Comparison of ENCODE assay signal across 5 cellular contexts in the genomic region with DNA sequence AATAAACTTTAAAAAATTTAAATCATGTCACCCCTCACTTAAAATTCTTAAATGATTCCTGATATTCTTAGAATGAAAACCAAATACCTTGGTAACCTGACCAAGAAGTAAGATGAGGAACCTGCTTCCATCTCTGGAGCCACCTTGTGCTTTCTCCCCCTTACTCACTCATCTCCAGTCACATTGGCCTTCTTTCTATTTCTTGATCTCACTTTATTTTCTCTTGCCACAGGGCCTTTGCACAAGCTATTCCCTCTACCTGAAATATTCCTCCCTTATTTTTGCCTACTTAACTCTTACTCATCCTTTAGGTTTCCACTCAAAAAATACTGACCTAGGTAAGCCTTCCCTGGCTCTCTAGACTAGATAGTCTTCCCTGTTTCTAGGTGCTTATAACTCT.
"Had no signal": no experiment of that assay in that cellular context is flagged by ENCODE, and none has a peak within 500 bp of the region (broad histone marks: within the 10 kb centered on the region; RNA-seq: fewer than 3 reads in every experiment).

No MANE protein-coding gene starts in this region.

- FAIRE-seq: GM12878, GM12891, GM18507 had no signal

- ATAC-seq: GM12878 had no signal

- DNase-seq: GDM1, GF-D8 had no signal

- H3K4me3 ChIP-seq: GM12878 had no signal
